In the genomic region with DNA sequence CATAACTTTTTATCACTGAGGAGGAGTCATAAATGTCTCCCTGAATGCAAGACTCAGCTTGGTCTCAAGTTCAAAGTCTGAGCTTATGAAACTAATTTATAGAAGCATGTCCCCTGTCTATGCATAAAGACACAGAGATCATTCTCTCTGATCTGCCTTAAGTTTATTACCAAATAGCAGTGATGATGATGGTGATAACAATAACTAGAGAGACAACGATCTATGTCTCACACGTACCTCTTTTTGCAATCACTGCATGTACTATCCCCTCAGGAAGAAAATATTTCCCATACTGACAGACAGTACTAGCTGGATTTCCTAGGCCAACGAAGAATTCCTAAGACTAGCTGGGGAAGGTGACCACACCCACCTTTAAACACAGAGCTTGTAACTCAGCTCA, we compare ENCODE assay signal across 21 cellular contexts.
"Had no signal": no experiment of that assay in that cellular context is flagged by ENCODE, and none has a peak within 500 bp of the region (broad histone marks: within the 10 kb centered on the region; RNA-seq: fewer than 3 reads in every experiment).

No MANE protein-coding gene starts in this region.

- H3K9me3 ChIP-seq: esophagus muscularis mucosa, gastroesophageal sphincter, heart left ventricle, left lung, mucosa of descending colon had no signal

- FAIRE-seq: colon, endothelial cell of umbilical vein, frontal cortex, islet of Langerhans, keratinocyte had no signal

- H3K36me3 ChIP-seq: esophagus muscularis mucosa, gastroesophageal sphincter, heart left ventricle, left lung had no signal

- H3K4me3 ChIP-seq: coronary artery, dorsolateral prefrontal cortex, esophagus muscularis mucosa, gastroesophageal sphincter, heart left ventricle, left lung, lung, mucosa of descending colon had no signal

- H3K27me3 ChIP-seq: dorsolateral prefrontal cortex, esophagus muscularis mucosa, foreskin keratinocyte, gastroesophageal sphincter, heart left ventricle, left lung had no signal

- H3K4me1 ChIP-seq: esophagus muscularis mucosa, foreskin keratinocyte, gastroesophageal sphincter, heart left ventricle, left lung had no signal

- DNase-seq: dermis blood vessel endothelial cell; dorsolateral prefrontal cortex; effector CD4-positive, alpha-beta T cell; effector memory CD4-positive, alpha-beta T cell; foreskin keratinocyte; heart left ventricle; hippocampal formation; left cardiac atrium; left lung; left ventricle myocardium superior; mammary epithelial cell; mucosa of descending colon had no signal

- H3K27ac ChIP-seq: coronary artery, dorsolateral prefrontal cortex, esophagus muscularis mucosa, foreskin keratinocyte, gastroesophageal sphincter, heart left ventricle, left lung had no signal
